28 cellular contexts compared by ENCODE assay signal in genomic region chr1:193284219-193284618, GRCh38.
"Had no signal": no experiment of that assay in that cellular context is flagged by ENCODE, and none has a peak within 500 bp of the region (broad histone marks: within the 10 kb centered on the region; RNA-seq: fewer than 3 reads in every experiment).

No MANE protein-coding gene starts in this region.

- H3K4me3 Mint-ChIP-seq: activated B cell treated with CpG ODN at 0.5 μM for 24 hours; activated CD4-positive, alpha-beta memory T cell treated with anti-CD3 and anti-CD28 coated beads for 36 hours; activated CD8-positive, alpha-beta T cell treated with anti-CD3 and anti-CD28 coated beads, Interleukin-2, amount 10 ng/mL, durations not matched to agents 7 days and 5 days; activated naive CD8-positive, alpha-beta T cell; central memory CD8-positive, alpha-beta T cell; dendritic cell treated with granulocyte-macrophage colony-stimulating factor and Interleukin-4, amounts not matched to agents 40 ng/mL and 50 ng/mL, for 4 days; endodermal cell; T-helper 17 cell; T-helper 2 cell treated with Interferon-gamma antibody and Interleukin-4, amounts not matched to agents 5 μg/mL and 100 μg/mL, for 36 hours had no signal

- DNase-seq: activated B cell treated with CpG ODN at 0.5 μM for 24 hours; activated CD4-positive, alpha-beta memory T cell treated with anti-CD3 and anti-CD28 coated beads for 36 hours; activated CD4-positive, alpha-beta T cell treated with anti-CD3 and anti-CD28 coated beads for 48 hours; activated CD4-positive, alpha-beta T cell treated with anti-CD3 and anti-CD28 coated beads, Interleukin-2, amount 50 U/mL, for 1 hour; activated CD8-positive, alpha-beta T cell treated with anti-CD3 and anti-CD28 coated beads, Interleukin-2, amount 10 ng/mL, durations not matched to agents 7 days and 5 days; activated effector memory CD4-positive, alpha-beta T cell treated with Interleukin-2 at 50 U/mL for 16 hours; activated gamma-delta T cell treated with Interleukin-2 at 50 U/mL for 16 hours; activated naive CD4-positive, alpha-beta T cell treated with anti-CD3 and anti-CD28 coated beads, Interleukin-2, amount 50 U/mL, for 16 hours; activated naive CD4-positive, alpha-beta T cell treated with Interleukin-2 at 50 U/mL for 16 hours; activated T-cell treated with anti-CD3 and anti-CD28 coated beads, Interleukin-2, amount 50 U/mL, for 48 hours; amniotic stem cell; anterior cingulate cortex; brain microvascular endothelial cell; dorsolateral prefrontal cortex; effector memory CD4-positive, alpha-beta T cell; endodermal cell; head of caudate nucleus; hippocampal formation; T-helper 17 cell; T1000; WERI-Rb-1 had no signal

- H3K27me3 Mint-ChIP-seq: activated B cell treated with CpG ODN at 0.5 μM for 24 hours; activated CD4-positive, alpha-beta memory T cell treated with anti-CD3 and anti-CD28 coated beads for 36 hours; activated naive CD8-positive, alpha-beta T cell; central memory CD8-positive, alpha-beta T cell; dendritic cell treated with granulocyte-macrophage colony-stimulating factor and Interleukin-4, amounts not matched to agents 40 ng/mL and 50 ng/mL, for 4 days; T-helper 17 cell had no signal

- H3K4me1 Mint-ChIP-seq: activated B cell treated with CpG ODN at 0.5 μM for 24 hours had no signal

- H3K27ac Mint-ChIP-seq: activated B cell treated with CpG ODN at 0.5 μM for 24 hours; activated CD4-positive, alpha-beta memory T cell treated with anti-CD3 and anti-CD28 coated beads for 36 hours; activated naive CD8-positive, alpha-beta T cell; dendritic cell treated with granulocyte-macrophage colony-stimulating factor and Interleukin-4, amounts not matched to agents 40 ng/mL and 50 ng/mL, for 4 days; T-helper 17 cell; T-helper 2 cell treated with Interferon-gamma antibody and Interleukin-4, amounts not matched to agents 5 μg/mL and 100 μg/mL, for 36 hours had no signal

- H3K9me3 Mint-ChIP-seq: activated CD4-positive, alpha-beta memory T cell treated with anti-CD3 and anti-CD28 coated beads for 36 hours; dendritic cell treated with granulocyte-macrophage colony-stimulating factor and Interleukin-4, amounts not matched to agents 40 ng/mL and 50 ng/mL, for 4 days; endodermal cell; T-helper 2 cell treated with Interferon-gamma antibody and Interleukin-4, amounts not matched to agents 5 μg/mL and 100 μg/mL, for 36 hours had no signal

- H3K4me3 ChIP-seq: coronary artery, dorsolateral prefrontal cortex had no signal

- H3K36me3 ChIP-seq: brain microvascular endothelial cell, WERI-Rb-1 had no signal

- ATAC-seq: activated CD4-positive, CD25-positive, alpha-beta regulatory T cell treated with anti-CD3 and anti-CD28 coated beads, Interleukin-2, amount 50 U/mL, for 24 hours; activated CD8-positive, alpha-beta T cell treated with anti-CD3 and anti-CD28 coated beads, Interleukin-2, amount 10 ng/mL, durations not matched to agents 7 days and 5 days; esophagus mucosa; T-helper 17 cell had no signal

- H3K27me3 ChIP-seq: brain microvascular endothelial cell, dorsolateral prefrontal cortex had no signal

- H3K27ac ChIP-seq: brain microvascular endothelial cell, coronary artery, dorsolateral prefrontal cortex, WERI-Rb-1 had no signal
